In genomic region chr13:108915095-108915633, GRCh38 we compare ENCODE assay signal across 8 cellular contexts.
A peak's percentile ranks its signal among the peaks of the same experiment; 100 is the strongest.
DNase-seq lines count a peak whose midpoint lies in the region; ATAC-seq and TF ChIP-seq lines count a peak whose summit lies in the region.

No MANE protein-coding gene starts in this region.

- H3K4me3 ChIP-seq in fibroblast of mammary gland (ENCODE audit: control insufficient read depth, low read depth, low read length) (peak overlapping the region; percentile 23), psoas muscle (peak overlapping the region; percentile 13)

- ATAC-seq in HG02943 (IDR thresholded peaks at IDR 0.05; ENCODE audit: low read depth, unreplicated experiment) (peak; percentile 17), psoas muscle (no peak)

- no peaks in the 10 kb centered on the region for H3K9me3 Mint-ChIP-seq in T-helper 1 cell treated with Interleukin-12 subunit alpha and Interleukin-12 subunit beta and Interleukin-4 antibody, amounts not matched to agents 30 μg/mL and 1 μg/mL, for 36 hours

- H3K4me1 Mint-ChIP-seq in T-helper 1 cell treated with Interleukin-12 subunit alpha and Interleukin-12 subunit beta and Interleukin-4 antibody, amounts not matched to agents 30 μg/mL and 1 μg/mL, for 36 hours (ENCODE audit: low read depth), result peaks cover 21% of the 10 kb centered on the region

- intact Hi-C loops in psoas muscle (cut with DNase I), result no loop called here

- WGBS in psoas muscle, 3 donors, result 39 to 46% (median 43%) methylated on average over 7 of the region's 7 CpGs

- H3K4me1 ChIP-seq in psoas muscle, result no peaks in the 10 kb centered on the region

- peak overlapping the region; percentile 74 for H3K4me3 Mint-ChIP-seq in T-helper 1 cell treated with Interleukin-12 subunit alpha and Interleukin-12 subunit beta and Interleukin-4 antibody, amounts not matched to agents 30 μg/mL and 1 μg/mL, for 36 hours

- peak; percentile 75 for TF ChIP-seq CTCF in fibroblast of mammary gland (conservative IDR thresholded peaks at IDR 0.05; ENCODE audit: control insufficient read depth, insufficient read depth, low read depth, low read length)
- TF ChIP-seq CTCF in psoas muscle (IDR thresholded peaks at IDR 0.05), result peak; percentile 22

- H3K27ac Mint-ChIP-seq in T-helper 1 cell treated with Interleukin-12 subunit alpha and Interleukin-12 subunit beta and Interleukin-4 antibody, amounts not matched to agents 30 μg/mL and 1 μg/mL, for 36 hours, result peak overlapping the region; percentile 94

- no peak for DNase-seq in T-helper 1 cell
- peak; percentile 77 for DNase-seq in SK-MEL-5 (ENCODE audit: low read depth, low spot score)
- DNase-seq in fibroblast of mammary gland (ENCODE audit: low read depth), result peak; percentile 74
- DNase-seq in psoas muscle, result no peak
- no peak for DNase-seq in stimulated activated CD4-positive, alpha-beta T cell treated with anti-CD3 and anti-CD28 coated beads, Interleukin-4, amount 100 ng/mL, for 1 hour
- no peak for DNase-seq in DMS79 (lab: John Stamatoyannopoulos, UW)

- H3K27ac ChIP-seq in psoas muscle, result no peak overlapping the region

- H3K27me3 ChIP-seq in psoas muscle (ENCODE audit: insufficient read depth in 3 of 3, low read length in 2 of 3), result no peaks in the 10 kb centered on the region

- in situ Hi-C loops in SK-MEL-5 (cut with HindIII; ENCODE audit: low pct_unique_long_range_greater_than_20kb, low sequenced_read_pairs), result no loop called here

- no peaks in the 10 kb centered on the region for H3K36me3 Mint-ChIP-seq in T-helper 1 cell treated with Interleukin-12 subunit alpha and Interleukin-12 subunit beta and Interleukin-4 antibody, amounts not matched to agents 30 μg/mL and 1 μg/mL, for 36 hours (ENCODE audit: low read depth)

- no peaks in the 10 kb centered on the region for H3K9me3 ChIP-seq in psoas muscle

- H3K27me3 Mint-ChIP-seq in T-helper 1 cell treated with Interleukin-12 subunit alpha and Interleukin-12 subunit beta and Interleukin-4 antibody, amounts not matched to agents 30 μg/mL and 1 μg/mL, for 36 hours (ENCODE audit: low read depth), result peaks cover 23% of the 10 kb centered on the region

- no peaks in the 10 kb centered on the region for H3K36me3 ChIP-seq in psoas muscle (ENCODE audit: insufficient read depth in 1 of 2, low read depth in 1 of 2)

Comparison
In these comparisons a context has a peak if more than half of its experiments do, and no peak if none do; other contexts are left out.
1. DNase-seq: peak in SK-MEL-5 (single experiment) and fibroblast of mammary gland (single experiment); none in T-helper 1 cell (0 of 5), psoas muscle (0 of 2), stimulated activated CD4-positive, alpha-beta T cell treated with anti-CD3 and anti-CD28 coated beads, Interleukin-4, amount 100 ng/mL, for 1 hour (single experiment) and DMS79 (single experiment).